ENCODE assay signal across 8 cellular contexts in genomic region chr4:88456757-88457306, GRCh38. TPM values are rescaled to one million over a fixed set of nuclear protein-coding genes. Genes with fewer than 3 reads are reported as not detected.
DNase-seq lines count a peak whose midpoint lies in the region; ATAC-seq lines count a peak whose summit lies in the region.

Gene HERC5, plus strand, starts transcription at chr4:88457119. Its CDS starts 151 bp downstream, at chr4:88457270.

- H3K27me3 Mint-ChIP-seq in activated CD4-positive, alpha-beta T cell treated with anti-CD3 and anti-CD28 coated beads for 36 hours = no peaks in the 10 kb centered on the region

- peaks cover 7% of the 10 kb centered on the region for H3K4me1 Mint-ChIP-seq in activated CD4-positive, alpha-beta T cell treated with anti-CD3 and anti-CD28 coated beads for 36 hours

- H3K4me3 Mint-ChIP-seq in activated CD4-positive, alpha-beta T cell treated with anti-CD3 and anti-CD28 coated beads for 36 hours = peak within 1 kb of the TSS; percentile 87

- no peaks in the 10 kb centered on the region for H3K9me3 Mint-ChIP-seq in activated CD4-positive, alpha-beta T cell treated with anti-CD3 and anti-CD28 coated beads for 36 hours (ENCODE audit: low read depth)

- H3K27ac Mint-ChIP-seq in activated CD4-positive, alpha-beta T cell treated with anti-CD3 and anti-CD28 coated beads for 36 hours = peak within 1 kb of the TSS; percentile 100

- intact Hi-C loops in activated CD4-positive, alpha-beta T cell treated with anti-CD3 and anti-CD28 coated beads for 36 hours (cut with DNase I, micrococcal nuclease) = loop anchor here (1.0 to 5.0 kb wide), 8 partner anchors 66 to 654 kb away; partner anchors contain the start of genes HERC3 (in 2 of the 2), PKD2 (in 1 of the 2), PYURF (in 1 of the 2) and TIGD2 (in 1 of the 2)
- intact Hi-C loops in left colon (cut with DNase I, micrococcal nuclease) = loop anchor here in 1 of 2 donors (5.0 kb wide), 1 partner anchor 240 kb away; no protein-coding TSS in a partner anchor

- H3K36me3 Mint-ChIP-seq in activated CD4-positive, alpha-beta T cell treated with anti-CD3 and anti-CD28 coated beads for 36 hours (ENCODE audit: low read depth) = no peaks in the 10 kb centered on the region

- in situ Hi-C loops in ACHN (cut with HindIII; ENCODE audit: low pct_ligation_motif_present, low pct_unique_long_range_greater_than_20kb, low sequenced_read_pairs) = no loop called here

- peak; percentile 90 for ATAC-seq in GM18520 (IDR thresholded peaks at IDR 0.05; ENCODE audit: unreplicated experiment)
- ATAC-seq in HG03060 (IDR thresholded peaks at IDR 0.05; ENCODE audit: low read depth, unreplicated experiment) = peak; percentile 79
- ATAC-seq in activated CD4-positive, alpha-beta T cell treated with anti-CD3 and anti-CD28 coated beads for 36 hours = peak; percentile 94
- peak; percentile 95 for ATAC-seq in left colon

- DNase-seq in ACHN (peak; percentile 91), NCI-H226 (peak; percentile 76), cortex of kidney (lab: John Stamatoyannopoulos, UW) (peak; percentile 57), left colon (peak; percentile 94 to 95)
- DNase-seq in activated CD4-positive, alpha-beta T cell treated with anti-CD3 and anti-CD28 coated beads for 36 hours = peak; percentile 94
- peak; percentile 81 to 86 for DNase-seq in stimulated activated CD4-positive, alpha-beta T cell treated with anti-CD3 and anti-CD28 coated beads, Interleukin-1b, Interleukin-23, amount 100 ng/mL, for 4 hours (ENCODE audit: low read depth in 2 of 2)

- POLR2A ChIA-PET in activated CD4-positive, alpha-beta T cell treated with anti-CD3 and anti-CD28 coated beads for 36 hours (lab: Charles Lee) = interaction anchor here (0.6 to 1.4 kb wide), 7 partner anchors 9 to 628 kb away, joined by 3 to 17 read pairs (median 4); partner anchors contain the start of gene PPM1K

- CTCF ChIA-PET in activated CD4-positive, alpha-beta T cell treated with anti-CD3 and anti-CD28 coated beads for 36 hours (lab: Charles Lee) = interaction anchor here (0.6 to 1.0 kb wide), 8 partner anchors 11 to 897 kb away, joined by 3 to 5 read pairs (median 4); no protein-coding TSS in a partner anchor

RNA-seq across cellular contexts. Expression of gene HERC5, which starts in this region (rescaled TPM):
- total RNA-seq in activated CD4-positive, alpha-beta T cell treated with anti-CD3 and anti-CD28 coated beads for 36 hours = 10 to 100 TPM; 21.1 TPM
- 1 to 10 TPM in 1 of 2 donors, under 1 TPM in 1; 0.98 to 1.7 TPM for total RNA-seq in left colon

Comparison
In these comparisons a context has a peak if more than half of its experiments do, and no peak if none do; other contexts are left out.
1. Peak in every context shown above with its lines: DNase-seq and ATAC-seq.
2. RNA of gene HERC5 (total RNA-seq): 21.1 TPM in activated CD4-positive, alpha-beta T cell treated with anti-CD3 and anti-CD28 coated beads for 36 hours; 0.98 to 1.7 TPM in left colon; every median in the first group is over 4 times any median in the second.